1 cellular context compared by ENCODE assay signal in genomic region chr19:48872884-48873475, GRCh38.
TF ChIP-seq lines count a peak whose summit lies in the region.

No MANE protein-coding gene starts in this region.

TF ChIP-seq in GM12878, 131 proteins besides CTCF, POLR2A, EP300 and RAD21 (continued from another document and continues in another):
- no peak for TF ChIP-seq ZNF592 (IDR thresholded peaks at IDR 0.05)
- no peak for TF ChIP-seq ZZZ3 (IDR thresholded peaks at IDR 0.05; ENCODE audit: control insufficient read depth, insufficient read length, low read depth)
- peak in 1 of 2 experiments; percentile 49; a peak in 2 of 4 replicates for TF ChIP-seq IKZF2 (IDR thresholded peaks at IDR 0.05)
- peak; percentile 91 for TF ChIP-seq CHD2 (IDR thresholded peaks at IDR 0.05; ENCODE audit: borderline replicate concordance, low read depth, low read length)
- TF ChIP-seq RB1 (IDR thresholded peaks at IDR 0.05; ENCODE audit: borderline replicate concordance): no peak
- no peak for TF ChIP-seq TCF3 (IDR thresholded peaks at IDR 0.05; ENCODE audit: borderline replicate concordance, insufficient read depth, low read depth, low read length)
- peak; percentile 43 for TF ChIP-seq SKIL (IDR thresholded peaks at IDR 0.05; ENCODE audit: low read depth, poor library complexity, severe bottlenecking)
- TF ChIP-seq EGR1 (IDR thresholded peaks at IDR 0.05; ENCODE audit: borderline replicate concordance in 1 of 2, low read depth in 2 of 2, low read length in 2 of 2): no peak
- no peak for TF ChIP-seq NR2C1 (IDR thresholded peaks at IDR 0.05)
- peak; percentile 17; the same call in 1 of the 2 replicates for TF ChIP-seq BACH1 (IDR thresholded peaks at IDR 0.05; ENCODE audit: borderline replicate concordance)
- no peak for TF ChIP-seq SIX5 (IDR thresholded peaks at IDR 0.05; ENCODE audit: low read depth, low read length, severe bottlenecking)
- TF ChIP-seq CBFB (IDR thresholded peaks at IDR 0.05; ENCODE audit: low read depth): peak; percentile 62; the same call in 1 of the 2 replicates
- peak; percentile 26 for TF ChIP-seq KLF5 (IDR thresholded peaks at IDR 0.05; ENCODE audit: partially characterized antibody)
- TF ChIP-seq SPI1 (IDR thresholded peaks at IDR 0.05; ENCODE audit: borderline replicate concordance, insufficient read depth, low read depth, low read length): no peak
- no peak for TF ChIP-seq USF1 (IDR thresholded peaks at IDR 0.05; ENCODE audit: borderline replicate concordance, extremely low read length, insufficient read depth, low read depth, low read length)
- peak; percentile 61; the same call in 1 of the 2 replicates for TF ChIP-seq ZBTB40 (IDR thresholded peaks at IDR 0.05; ENCODE audit: borderline replicate concordance)
- no peak for TF ChIP-seq ZNF24 (IDR thresholded peaks at IDR 0.05)
- TF ChIP-seq SIN3A (IDR thresholded peaks at IDR 0.05; ENCODE audit: low read depth, low read length): peak; percentile 85; the same call in 1 of the 2 replicates
- TF ChIP-seq MLLT1 (IDR thresholded peaks at IDR 0.05): 0 out of 2 replicates have a peak, but pooled peaks have one; percentile 84
- peak; percentile 75 for TF ChIP-seq MEF2B (IDR thresholded peaks at IDR 0.05; ENCODE audit: partially characterized antibody, poor library complexity, severe bottlenecking)
- no peak; the same call in none of the 2 replicates for TF ChIP-seq NKRF (conservative IDR thresholded peaks at IDR 0.05)
- TF ChIP-seq RBBP5 (conservative IDR thresholded peaks at IDR 0.05): no peak
- no peak for TF ChIP-seq NFYA (IDR thresholded peaks at IDR 0.05; ENCODE audit: borderline replicate concordance, low read depth, low read length)
- TF ChIP-seq KAT2A (conservative IDR thresholded peaks at IDR 0.05; ENCODE audit: control insufficient read depth, low read depth, low read length): no peak
- no peak for TF ChIP-seq SP1 (IDR thresholded peaks at IDR 0.05; ENCODE audit: low read depth, low read length)
- no peak for TF ChIP-seq NR2C2 (IDR thresholded peaks at IDR 0.05; ENCODE audit: borderline replicate concordance, control insufficient read depth, insufficient read length, low read depth)
- TF ChIP-seq FOXK2 (IDR thresholded peaks at IDR 0.05): peak; percentile 84
- TF ChIP-seq BRCA1 (IDR thresholded peaks at IDR 0.05; ENCODE audit: low read depth, low read length): peak; percentile 36; the same call in 1 of the 2 replicates
- TF ChIP-seq PAX5 (IDR thresholded peaks at IDR 0.05; ENCODE audit: borderline replicate concordance, low read depth, low read length): peak; percentile 95
- TF ChIP-seq POLR2AphosphoS2 (IDR thresholded peaks at IDR 0.05; ENCODE audit: low read depth, low read length): 0 out of 2 replicates have a peak, but pooled peaks have one; percentile 31
- no peak for TF ChIP-seq CUX1 (IDR thresholded peaks at IDR 0.05; ENCODE audit: insufficient replicate concordance, low read depth, low read length)
- TF ChIP-seq DPF2 (IDR thresholded peaks at IDR 0.05): no peak
- peak; percentile 42; the same call in 1 of the 2 replicates for TF ChIP-seq JUND (IDR thresholded peaks at IDR 0.05; ENCODE audit: low read depth, low read length)
- no peak for TF ChIP-seq CREB1 (IDR thresholded peaks at IDR 0.05; ENCODE audit: low read depth)
- no peak for TF ChIP-seq ELK1 (IDR thresholded peaks at IDR 0.05; ENCODE audit: low read depth, low read length)
- no peak for TF ChIP-seq CHD1 (IDR thresholded peaks at IDR 0.05; ENCODE audit: low read depth, low read length)
- no peak for TF ChIP-seq NFXL1 (IDR thresholded peaks at IDR 0.05; ENCODE audit: borderline replicate concordance)
- TF ChIP-seq JUNB (IDR thresholded peaks at IDR 0.05): peak; percentile 67
